In genomic region chr7:521221-522070, GRCh38 we compare ENCODE assay signal across 9 cellular contexts. TPM values are rescaled to one million over a fixed set of nuclear protein-coding genes. Genes with fewer than 3 reads are reported as not detected.
A peak's percentile ranks its signal among the peaks of the same experiment; 100 is the strongest.
DNase-seq lines count a peak whose midpoint lies in the region; ATAC-seq and TF ChIP-seq lines count a peak whose summit lies in the region.
"Had no signal": no experiment of that assay in that cellular context is flagged by ENCODE, and none has a peak within 500 bp of the region (broad histone marks: within the 10 kb centered on the region; RNA-seq: fewer than 3 reads in every experiment).

No MANE protein-coding gene starts in this region.

- H3K27me3 Mint-ChIP-seq in stimulated activated memory B cell treated with anti-CD40 and anti-IgM and Interleukin-4, amounts not matched to agents 10 μg/mL and 1 μg/mL and 100 μg/mL, for 72 hours, result peaks cover 32% of the 10 kb centered on the region

- H3K27ac ChIP-seq in BLaER1 treated with 17β-estradiol and CSF1 and Interleukin-3, amounts not matched to agents 10 nM and 100 nM, result peak overlapping the region in 5 of 11 experiments; percentile 2 to 70 (median 21); a peak in 9 of 22 replicates
- H3K27ac ChIP-seq in adrenal gland, result peak overlapping the region in 1 of 5 donors; percentile 42
- H3K27ac ChIP-seq in iPS-18a (ENCODE audit: low read length), result no peak overlapping the region
- H3K27ac ChIP-seq: epithelial cell of prostate had no signal

- no peaks in the 10 kb centered on the region for H3K36me3 Mint-ChIP-seq in stimulated activated memory B cell treated with anti-CD40 and anti-IgM and Interleukin-4, amounts not matched to agents 10 μg/mL and 1 μg/mL and 100 μg/mL, for 72 hours

- H4K20me1 ChIP-seq in BLaER1 treated with 17β-estradiol and CSF1 and Interleukin-3, amounts not matched to agents 10 nM and 100 nM, result peaks cover 8 to 82% (median 54%) of the 10 kb centered on the region in 11 experiments; a peak in 20 of 22 replicates

- peak overlapping the region; percentile 89 to 99 (median 96) for H3K4me2 ChIP-seq in BLaER1 treated with 17β-estradiol and CSF1 and Interleukin-3, amounts not matched to agents 10 nM and 100 nM

- peaks cover 75 to 100% (median 93%) of the 10 kb centered on the region in 11 experiments for H3K27me3 ChIP-seq in BLaER1 treated with 17β-estradiol and CSF1 and Interleukin-3, amounts not matched to agents 10 nM and 100 nM
- peaks cover 26% of the 10 kb centered on the region for H3K27me3 ChIP-seq in adrenal gland
- peaks cover 69% of the 10 kb centered on the region for H3K27me3 ChIP-seq in iPS-18a (ENCODE audit: control insufficient read depth, insufficient read depth, low read length)

- ATAC-seq in HG03175 (IDR thresholded peaks at IDR 0.05; ENCODE audit: unreplicated experiment) (peak; percentile 31), GM18858 (IDR thresholded peaks at IDR 0.05; ENCODE audit: unreplicated experiment) (no peak)
- no peak for ATAC-seq in stimulated activated memory B cell treated with anti-CD40 and anti-IgM and Interleukin-4, amounts not matched to agents 10 μg/mL and 1 μg/mL and 100 μg/mL, for 72 hours

- peak overlapping the region; percentile 62 for H3K4me3 Mint-ChIP-seq in stimulated activated memory B cell treated with anti-CD40 and anti-IgM and Interleukin-4, amounts not matched to agents 10 μg/mL and 1 μg/mL and 100 μg/mL, for 72 hours

- H3K36me3 ChIP-seq in BLaER1 treated with 17β-estradiol and CSF1 and Interleukin-3, amounts not matched to agents 10 nM and 100 nM, result no peaks in the 10 kb centered on the region
- H3K36me3 ChIP-seq in adrenal gland (replicated peaks in 1 of 2), result no peaks in the 10 kb centered on the region
- no peaks in the 10 kb centered on the region for H3K36me3 ChIP-seq in iPS-18a (ENCODE audit: control insufficient read depth, low read depth, low read length)

- H3K4me1 ChIP-seq in BLaER1 treated with 17β-estradiol and CSF1 and Interleukin-3, amounts not matched to agents 10 nM and 100 nM, result peaks cover 43 to 71% (median 65%) of the 10 kb centered on the region in 10 experiments
- H3K4me1 ChIP-seq in adrenal gland (replicated peaks in 1 of 2), result peaks cover 31 to 34% of the 10 kb centered on the region in 2 donors
- H3K4me1 ChIP-seq in iPS-18a (ENCODE audit: control insufficient read depth, low read depth, low read length), result peaks cover 3% of the 10 kb centered on the region

- TF ChIP-seq CTCF in adrenal gland (IDR thresholded peaks at IDR 0.05), result no peak

- no peaks in the 10 kb centered on the region for H3K9me3 ChIP-seq in BLaER1 treated with 17β-estradiol and CSF1 and Interleukin-3, amounts not matched to agents 10 nM and 100 nM (replicated peaks in 1 of 11)
- H3K9me3 ChIP-seq in adrenal gland (replicated peaks in 1 of 3) (no peaks in the 10 kb centered on the region), iPS-18a (ENCODE audit: control insufficient read depth, low read depth, low read length) (no peaks in the 10 kb centered on the region)

- DNase-seq in adrenal gland (peak in 6 of 7 donors; percentile 44 to 76 (median 53)), NCI-H82 (lab: John Stamatoyannopoulos, UW) (no peak)
- no peak for DNase-seq in activated effector memory CD4-positive, alpha-beta T cell treated with Interleukin-2 at 50 U/mL for 16 hours

- H3K4me1 Mint-ChIP-seq in stimulated activated memory B cell treated with anti-CD40 and anti-IgM and Interleukin-4, amounts not matched to agents 10 μg/mL and 1 μg/mL and 100 μg/mL, for 72 hours, result peaks cover 21% of the 10 kb centered on the region

- intact Hi-C loops in adrenal gland (cut with DNase I), result loop anchor here in 1 of 2 donors (10.0 kb wide), 1 partner anchor 57 kb away; no protein-coding TSS in a partner anchor

- peak overlapping the region; percentile 49 for H3K27ac Mint-ChIP-seq in stimulated activated memory B cell treated with anti-CD40 and anti-IgM and Interleukin-4, amounts not matched to agents 10 μg/mL and 1 μg/mL and 100 μg/mL, for 72 hours

- H3K9ac ChIP-seq in BLaER1 treated with 17β-estradiol and CSF1 and Interleukin-3, amounts not matched to agents 10 nM and 100 nM, result peak overlapping the region in 9 of 11 experiments; percentile 9 to 67 (median 46); a peak in 12 of 22 replicates
- peak overlapping the region; percentile 50 for H3K9ac ChIP-seq in iPS-18a (ENCODE audit: low read length)

- peak overlapping the region; percentile 57 to 78 (median 68) for H3K4me3 ChIP-seq in BLaER1 treated with 17β-estradiol and CSF1 and Interleukin-3, amounts not matched to agents 10 nM and 100 nM
- peak overlapping the region in 2 of 4 donors; percentile 23 to 60 for H3K4me3 ChIP-seq in adrenal gland
- H3K4me3 ChIP-seq in iPS-18a (ENCODE audit: low read length), result peak overlapping the region; percentile 48

- H3K9me3 Mint-ChIP-seq in stimulated activated memory B cell treated with anti-CD40 and anti-IgM and Interleukin-4, amounts not matched to agents 10 μg/mL and 1 μg/mL and 100 μg/mL, for 72 hours, result no peaks in the 10 kb centered on the region

- no peak for TF ChIP-seq POLR2A in adrenal gland (IDR thresholded peaks at IDR 0.05)

- WGBS in adrenal gland, 4 donors, result 8 to 11% (median 9%) methylated on average over 36 to 72 of the region's 72 CpGs

RNA-seq across cellular contexts. Expression of gene PDGFA, which starts 1.8 kb away (rescaled TPM):
- total RNA-seq in adrenal gland, result 10 to 100 TPM; 10.7 to 28.6 (median 14.2) TPM
- 10 to 100 TPM in 2 of 3 donors, 1 to 10 TPM in 1; 6.2 to 20.8 (median 11.8) TPM for polyA plus RNA-seq in adrenal gland

Comparison
In these comparisons a context has a peak if more than half of its experiments do, and no peak if none do; other contexts are left out.
1. DNase-seq: peak in adrenal gland (6 of 7); none in NCI-H82 (single experiment) and activated effector memory CD4-positive, alpha-beta T cell treated with Interleukin-2 at 50 U/mL for 16 hours (single experiment).